ENCODE assay signal across 8 cellular contexts in genomic region chr17:21286771-21287702, GRCh38. TPM values are rescaled to one million over a fixed set of nuclear protein-coding genes. Genes with fewer than 3 reads are reported as not detected.
DNase-seq lines count a peak whose midpoint lies in the region; ATAC-seq and TF ChIP-seq lines count a peak whose summit lies in the region.

No MANE protein-coding gene starts in this region.

- H3K23ac ChIP-seq in H9 (ENCODE audit: insufficient read length, low read depth, low read length), result no peak overlapping the region

- no peak for TF ChIP-seq CTCF in H9 (conservative IDR thresholded peaks at IDR 0.05)
- no peak for TF ChIP-seq CTCF in activated B cell treated with CpG ODN at 0.5 μM for 24 hours (IDR thresholded peaks at IDR 0.05)
- TF ChIP-seq CTCF in fibroblast of lung (conservative IDR thresholded peaks at IDR 0.05 in 1 of 2, IDR thresholded peaks at IDR 0.05 in 1 of 2; ENCODE audit: low read depth in 1 of 2, low read length in 2 of 2), result no peak

- no peak overlapping the region for H2AK5ac ChIP-seq in H9 (ENCODE audit: insufficient read length, low read length)

- H3K14ac ChIP-seq in H9 (ENCODE audit: insufficient read depth, low read length), result no peak overlapping the region

- H3T11ph ChIP-seq in H9 (ENCODE audit: low read length), result no peak overlapping the region

- H2BK5ac ChIP-seq in H9 (ENCODE audit: insufficient read length, low read length), result no peak overlapping the region

- intact Hi-C loops in activated B cell treated with CpG ODN at 0.5 μM for 24 hours (cut with micrococcal nuclease), result loop anchor here (10.0 kb wide), 2 partner anchors 1312 to 1912 kb away; partner anchors contain the start of genes AKAP10 and MAPK7

- H2BK15ac ChIP-seq in H9 (ENCODE audit: low read depth, low read length), result no peak overlapping the region

- H3K27me3 ChIP-seq in H9 (ENCODE audit: insufficient read depth, low read length) (peaks cover 7% of the 10 kb centered on the region; the same call in 1 of the 2 replicates), fibroblast of lung (ENCODE audit: control insufficient read depth, insufficient read depth, low read length) (no peaks in the 10 kb centered on the region), skeletal muscle satellite cell (ENCODE audit: control insufficient read depth, insufficient read depth, low read length) (no peaks in the 10 kb centered on the region)

- H4K20me1 ChIP-seq in H9 (ENCODE audit: control insufficient read depth, insufficient read depth, insufficient read length) (no peaks in the 10 kb centered on the region), fibroblast of lung (ENCODE audit: control insufficient read depth, extremely low read depth, insufficient read depth, low read length) (peaks cover 2% of the 10 kb centered on the region)

- CTCF ChIA-PET in activated B cell treated with CpG ODN at 0.5 μM for 24 hours (lab: Charles Lee), result interaction anchor here (0.6 to 3.0 kb wide), 8 partner anchors 8 to 243 kb away, joined by 3 to 22 read pairs (median 5); partner anchors contain the start of gene USP22

- H2BK20ac ChIP-seq in H9 (ENCODE audit: low read depth, low read length, poor library complexity, severe bottlenecking), result no peak overlapping the region

- H3K36me3 Mint-ChIP-seq in H9 (ENCODE audit: insufficient read depth in 1 of 3, low read depth in 3 of 3) (peaks cover 0 to 10% (median 0%) of the 10 kb centered on the region in 3 experiments; a peak in 5 of 7 replicates), activated B cell treated with CpG ODN at 0.5 μM for 24 hours (ENCODE audit: low read depth) (peaks cover 13% of the 10 kb centered on the region)

- no peak overlapping the region for H3K4ac ChIP-seq in H9 (ENCODE audit: low read depth, low read length)

- no peak overlapping the region for H3K56ac ChIP-seq in H9 (ENCODE audit: insufficient read length, low read depth, low read length)

- H3K4me3 ChIP-seq in fibroblast of lung (replicated peaks in 1 of 4; ENCODE audit: control extremely low read depth in 1 of 4, insufficient read depth in 1 of 4, low read depth in 3 of 4, low read length in 4 of 4), result peak overlapping the region; percentile 35 to 99 (median 92)
- H3K4me3 ChIP-seq in skeletal muscle satellite cell (ENCODE audit: low read length), result peak overlapping the region; percentile 86

- no peak overlapping the region for H3K18ac ChIP-seq in H9 (ENCODE audit: insufficient read length, low read depth, low read length)

- H3K4me2 ChIP-seq in H9 (ENCODE audit: insufficient read depth, insufficient read length, low read length) (no peak overlapping the region), fibroblast of lung (ENCODE audit: extremely low read depth, insufficient read depth, low read length) (peak overlapping the region; percentile 97), skeletal muscle satellite cell (ENCODE audit: low read length) (peak overlapping the region; percentile 93)

- H3K4me1 ChIP-seq in H9 (ENCODE audit: insufficient read depth, low read length) (no peaks in the 10 kb centered on the region), fibroblast of lung (ENCODE audit: control insufficient read depth, extremely low read depth, insufficient read depth, low read length) (peaks cover 44% of the 10 kb centered on the region), skeletal muscle satellite cell (ENCODE audit: control insufficient read depth, insufficient read depth, low read length) (peaks cover 58% of the 10 kb centered on the region)

- H3K79me2 ChIP-seq in H9 (ENCODE audit: insufficient read depth, low read length) (no peaks in the 10 kb centered on the region; the same call in 1 of the 2 replicates), fibroblast of lung (ENCODE audit: control insufficient read depth, insufficient read depth, low read length) (peaks cover 72% of the 10 kb centered on the region)

- peaks cover 15% of the 10 kb centered on the region for H3K23me2 ChIP-seq in H9 (ENCODE audit: insufficient read length, low read depth, low read length, poor library complexity, severe bottlenecking)

- POLR2A ChIA-PET in activated B cell treated with CpG ODN at 0.5 μM for 24 hours (lab: Charles Lee), result interaction anchor here (1.3 to 6.5 kb wide), 7 partner anchors 7 to 251 kb away, joined by 3 to 54 read pairs (median 10); partner anchors contain the start of genes NATD1, TMEM11 and USP22

- H3K36me3 ChIP-seq in fibroblast of lung (ENCODE audit: control insufficient read depth, insufficient read depth, low read length) (peaks cover 9% of the 10 kb centered on the region), skeletal muscle satellite cell (ENCODE audit: insufficient read depth, low read length) (peaks cover 19% of the 10 kb centered on the region)

- H3K9ac ChIP-seq in H9 (ENCODE audit: extremely low read depth, insufficient read length, low read length) (no peak overlapping the region), fibroblast of lung (ENCODE audit: insufficient read depth, low read length) (peak overlapping the region; percentile 73), skeletal muscle satellite cell (ENCODE audit: low read depth, low read length) (peak overlapping the region; percentile 94)

- H2AFZ ChIP-seq in H9 (ENCODE audit: low read length), result no peak overlapping the region
- no peak overlapping the region for H2AFZ ChIP-seq in fibroblast of lung (ENCODE audit: low read length)

- H3K27ac Mint-ChIP-seq in H9, result peak overlapping the region in 1 of 3 experiments; percentile 87; a peak in 2 of 7 replicates
- peak overlapping the region; percentile 96 for H3K27ac Mint-ChIP-seq in activated B cell treated with CpG ODN at 0.5 μM for 24 hours

- no peak overlapping the region for H2BK120ac ChIP-seq in H9 (ENCODE audit: low read depth, low read length, poor library complexity, severe bottlenecking)

- peak overlapping the region; percentile 80 to 92; a peak in 3 of 5 replicates for H3K4me3 Mint-ChIP-seq in H9
- peak overlapping the region; percentile 95 for H3K4me3 Mint-ChIP-seq in activated B cell treated with CpG ODN at 0.5 μM for 24 hours

- no peak overlapping the region for H4K8ac ChIP-seq in H9 (replicated peaks; ENCODE audit: insufficient read length, low read depth, low read length)

- peaks cover 21 to 22% of the 10 kb centered on the region in 2 experiments for H3K4me1 Mint-ChIP-seq in H9
- peaks cover 77% of the 10 kb centered on the region for H3K4me1 Mint-ChIP-seq in activated B cell treated with CpG ODN at 0.5 μM for 24 hours

- H4K5ac ChIP-seq in H9 (ENCODE audit: insufficient read length, low read depth, low read length), result no peak overlapping the region

- H4K91ac ChIP-seq in H9 (ENCODE audit: insufficient read length, low read depth, low read length), result no peak overlapping the region

- ATAC-seq in activated B cell treated with CpG ODN at 0.5 μM for 24 hours (ENCODE audit: low read depth), result no peak
- ATAC-seq in GM18870 (IDR thresholded peaks at IDR 0.05; ENCODE audit: unreplicated experiment), result no peak

- H3K27ac ChIP-seq in H9 (ENCODE audit: insufficient read length, low read depth, low read length), result no peak overlapping the region
- H3K27ac ChIP-seq in fibroblast of lung (ENCODE audit: insufficient read depth, low read length), result peak overlapping the region; percentile 96

- peaks cover 23% of the 10 kb centered on the region for H3K27me3 Mint-ChIP-seq in H9 (ENCODE audit: low read depth)
- peaks cover 1% of the 10 kb centered on the region for H3K27me3 Mint-ChIP-seq in activated B cell treated with CpG ODN at 0.5 μM for 24 hours

- no peak for DNase-seq in H9
- peak; percentile 34 for DNase-seq in activated B cell treated with CpG ODN at 0.5 μM for 24 hours
- DNase-seq in fibroblast of lung (ENCODE audit: low read depth in 2 of 2), result no peak
- no peak for DNase-seq in effector CD8-positive, alpha-beta T cell (lab: John Stamatoyannopoulos, UW)
- DNase-seq in DMS153 (lab: John Stamatoyannopoulos, UW), result no peak
- no peak for DNase-seq in T-helper 9 cell

- no peaks in the 10 kb centered on the region for H3K79me1 ChIP-seq in H9 (ENCODE audit: insufficient read depth, low read depth, low read length, poor library complexity, severe bottlenecking)

- no CpG with 5 or more reads among the region's 9 CpGs for WGBS in H9 (ENCODE audit: extremely low coverage, insufficient read length, low lambda C conversion rate)

- no peak overlapping the region for H2BK12ac ChIP-seq in H9 (ENCODE audit: insufficient read length, low read depth, low read length)

- H3K9me3 Mint-ChIP-seq in H9 (peaks cover 10 to 11% of the 10 kb centered on the region in 2 experiments), activated B cell treated with CpG ODN at 0.5 μM for 24 hours (no peaks in the 10 kb centered on the region)

- peaks cover under 1% of the 10 kb centered on the region for H3K9me3 ChIP-seq in H9 (ENCODE audit: control insufficient read depth, low read depth, low read length)
- no peaks in the 10 kb centered on the region for H3K9me3 ChIP-seq in fibroblast of lung (ENCODE audit: control insufficient read depth, insufficient read depth, low read depth, low read length)
- no peaks in the 10 kb centered on the region for H3K9me3 ChIP-seq in skeletal muscle satellite cell (replicated peaks; ENCODE audit: low read length)

RNA-seq across cellular contexts. Expression of gene MAP2K3, which starts 2.5 kb away (rescaled TPM):
- total RNA-seq in H9 (2021), result 26.1 and 27.0 TPM in 2 replicates
- total RNA-seq in activated B cell treated with CpG ODN at 0.5 μM for 24 hours, result 75.1 and 81.1 TPM in 2 replicates
- total RNA-seq in fibroblast of lung, result 9.5 and 23.8 TPM in 2 replicates
- 72.0 and 80.9 TPM in 2 replicates for polyA plus RNA-seq in fibroblast of lung
- polyA plus RNA-seq in fibroblast of lung (2012), result 104 and 112 TPM in 2 replicates
- 207 and 219 TPM in 2 replicates for polyA minus RNA-seq in fibroblast of lung (ENCODE audit: low replicate concordance)
- 27.9 and 29.3 TPM in 2 replicates for total RNA-seq in skeletal muscle satellite cell (2012; rRNA removed)

RNA-seq across cellular contexts. Expression of gene NATD1, which starts 33.8 kb away (rescaled TPM):
- total RNA-seq in H9 (2021) (7.3 and 7.5 TPM in 2 replicates), activated B cell treated with CpG ODN at 0.5 μM for 24 hours (1.5 and 1.7 TPM in 2 replicates), fibroblast of lung (3.9 and 9.2 TPM in 2 replicates)
- 1.8 and 5.6 TPM in 2 replicates for polyA plus RNA-seq in fibroblast of lung
- 2.7 and 9.6 TPM in 2 replicates for polyA plus RNA-seq in fibroblast of lung (2012)
- polyA minus RNA-seq in fibroblast of lung (ENCODE audit: low replicate concordance), result 4.4 and 14.5 TPM in 2 replicates
- total RNA-seq in skeletal muscle satellite cell (2012; rRNA removed), result 1.3 and 1.5 TPM in 2 replicates
